14 cellular contexts compared by ENCODE assay signal in genomic region chr11:2562897-2563215, GRCh38.
DNase-seq lines count a peak whose midpoint lies in the region; ATAC-seq and TF ChIP-seq lines count a peak whose summit lies in the region.
"Had no signal": no experiment of that assay in that cellular context is flagged by ENCODE, and none has a peak within 500 bp of the region (broad histone marks: within the 10 kb centered on the region; RNA-seq: fewer than 3 reads in every experiment).

No MANE protein-coding gene starts in this region.

- H3K27ac ChIP-seq in hepatocyte = peak overlapping the region; percentile 75
- no peak overlapping the region for H3K27ac ChIP-seq in osteoblast (ENCODE audit: low read depth, low read length)
- H3K27ac ChIP-seq: A549, GM23248 had no signal

- intact Hi-C loops in Caco-2 (cut with micrococcal nuclease; ENCODE audit: unreplicated experiment) = no loop called here

- H3K27me3 Mint-ChIP-seq in Caco-2 (ENCODE audit: insufficient read depth, unreplicated experiment) = no peaks in the 10 kb centered on the region
- no peaks in the 10 kb centered on the region for H3K27me3 Mint-ChIP-seq in activated T-helper 17 cell treated with anti-CD3 and anti-CD28 coated beads, Interleukin-2, amount 50 U/mL, for 72 hours
- peaks cover 27% of the 10 kb centered on the region for H3K27me3 Mint-ChIP-seq in progenitor cell of endocrine pancreas
- H3K27me3 Mint-ChIP-seq in activated naive CD4-positive, alpha-beta T cell treated with anti-CD3 and anti-CD28 coated beads, Interleukin-2, amount 10 ng/mL, durations not matched to agents 7 days and 5 days = no peaks in the 10 kb centered on the region
- H3K27me3 Mint-ChIP-seq: CD8-positive, alpha-beta memory T cell had no signal

- no peaks in the 10 kb centered on the region for H3K9me2 ChIP-seq in hepatocyte (replicated peaks; ENCODE audit: insufficient read depth)

- no peaks in the 10 kb centered on the region for H3K9me3 ChIP-seq in Caco-2
- H3K9me3 ChIP-seq in hepatocyte (ENCODE audit: low read depth) = no peaks in the 10 kb centered on the region
- H3K9me3 ChIP-seq in osteoblast (ENCODE audit: low read depth, low read length) = no peaks in the 10 kb centered on the region
- H3K9me3 ChIP-seq: A549, BE2C had no signal

- H3K27ac Mint-ChIP-seq in Caco-2 (ENCODE audit: unreplicated experiment) (peak overlapping the region; percentile 36), progenitor cell of endocrine pancreas (no peak overlapping the region)
- H3K27ac Mint-ChIP-seq in activated T-helper 17 cell treated with anti-CD3 and anti-CD28 coated beads, Interleukin-2, amount 50 U/mL, for 72 hours = peak overlapping the region; percentile 31
- H3K27ac Mint-ChIP-seq in activated naive CD4-positive, alpha-beta T cell treated with anti-CD3 and anti-CD28 coated beads, Interleukin-2, amount 10 ng/mL, durations not matched to agents 7 days and 5 days = no peak overlapping the region
- H3K27ac Mint-ChIP-seq: CD8-positive, alpha-beta memory T cell had no signal

- no peak overlapping the region for H3K4me3 Mint-ChIP-seq in Caco-2 (ENCODE audit: unreplicated experiment)
- H3K4me3 Mint-ChIP-seq in activated T-helper 17 cell treated with anti-CD3 and anti-CD28 coated beads, Interleukin-2, amount 50 U/mL, for 72 hours = no peak overlapping the region
- no peak overlapping the region for H3K4me3 Mint-ChIP-seq in progenitor cell of endocrine pancreas (ENCODE audit: low read depth)
- H3K4me3 Mint-ChIP-seq in activated naive CD4-positive, alpha-beta T cell treated with anti-CD3 and anti-CD28 coated beads, Interleukin-2, amount 10 ng/mL, durations not matched to agents 7 days and 5 days = no peak overlapping the region

- H3K79me2 ChIP-seq in hepatocyte (no peaks in the 10 kb centered on the region), osteoblast (ENCODE audit: insufficient read depth, low read length) (no peaks in the 10 kb centered on the region)

- no TSS peak for BruUV-seq in Caco-2 (replicated peaks; lab: Mats Ljungman, UMichigan)

- no peaks in the 10 kb centered on the region for H3K27me3 ChIP-seq in Caco-2 (replicated peaks; ENCODE audit: control insufficient read depth, insufficient read depth, low read length)
- H3K27me3 ChIP-seq in hepatocyte = no peaks in the 10 kb centered on the region
- H3K27me3 ChIP-seq in osteoblast (ENCODE audit: insufficient read depth, low read length) = peaks cover 5% of the 10 kb centered on the region
- H3K27me3 ChIP-seq: BE2C had no signal

- CTCF ChIA-PET in Caco-2 (lab: Charles Lee) = no interaction called here
- CTCF ChIA-PET in activated naive CD4-positive, alpha-beta T cell treated with anti-CD3 and anti-CD28 coated beads, Interleukin-2, amount 10 ng/mL, durations not matched to agents 7 days and 5 days (lab: Charles Lee) = no interaction called here

- H3K4me1 ChIP-seq in Caco-2 (peaks cover 57% of the 10 kb centered on the region), hepatocyte (ENCODE audit: insufficient read depth) (peaks cover 21% of the 10 kb centered on the region), osteoblast (ENCODE audit: insufficient read depth, low read length) (no peaks in the 10 kb centered on the region)
- H3K4me1 ChIP-seq: A549, BE2C had no signal

- no peak for DNase-seq in Caco-2
- DNase-seq in hepatocyte (ENCODE audit: low spot score) = no peak
- DNase-seq in osteoblast (ENCODE audit: insufficient read length, low spot score, missing footprints) = peak; percentile 30
- no peak for DNase-seq in progenitor cell of endocrine pancreas (ENCODE audit: low spot score, unreplicated experiment)
- DNase-seq in activated naive CD4-positive, alpha-beta T cell treated with anti-CD3 and anti-CD28 coated beads, Interleukin-2, amount 10 ng/mL, durations not matched to agents 7 days and 5 days = no peak
- DNase-seq in SHP77 (lab: John Stamatoyannopoulos, UW) = no peak
- DNase-seq: DMS 273 treated with DMSO at 0.1 percent for 48 hours, GM23248, IMR-90 had no signal

- H3K4me2 ChIP-seq in hepatocyte = no peak overlapping the region
- H3K4me2 ChIP-seq in osteoblast (ENCODE audit: insufficient read depth, low read length) = no peak overlapping the region
- H3K4me2 ChIP-seq: A549 had no signal

- WGBS in hepatocyte (ENCODE audit: low lambda C conversion rate, missing lambda C conversion rate) = 82% methylated on average over 7 of the region's 7 CpGs

- no peaks in the 10 kb centered on the region for H4K20me1 ChIP-seq in hepatocyte (ENCODE audit: insufficient read depth, poor library complexity, severe bottlenecking)
- H4K20me1 ChIP-seq in osteoblast (ENCODE audit: insufficient read depth, low read length) = no peaks in the 10 kb centered on the region

- no peaks in the 10 kb centered on the region for H3K36me3 ChIP-seq in Caco-2 (ENCODE audit: control insufficient read depth, insufficient read depth, low read length)
- H3K36me3 ChIP-seq in hepatocyte (replicated peaks; ENCODE audit: insufficient read depth, low read depth) = no peaks in the 10 kb centered on the region
- H3K36me3 ChIP-seq in osteoblast (ENCODE audit: insufficient read depth, low read length) = no peaks in the 10 kb centered on the region
- H3K36me3 ChIP-seq: BE2C had no signal

- ATAC-seq in activated T-helper 17 cell treated with anti-CD3 and anti-CD28 coated beads, Interleukin-2, amount 50 U/mL, for 72 hours (replicated peaks) = no peak
- ATAC-seq: A549, HCT116 had no signal

- H3K4me3 ChIP-seq in Caco-2 (ENCODE audit: low read depth, low read length) (no peak overlapping the region), hepatocyte (no peak overlapping the region), osteoblast (ENCODE audit: insufficient read depth, low read length) (no peak overlapping the region)
- H3K4me3 ChIP-seq: A549, GM23248 had no signal

- H3K9me3 Mint-ChIP-seq in Caco-2 (ENCODE audit: unreplicated experiment) = no peaks in the 10 kb centered on the region
- no peaks in the 10 kb centered on the region for H3K9me3 Mint-ChIP-seq in activated T-helper 17 cell treated with anti-CD3 and anti-CD28 coated beads, Interleukin-2, amount 50 U/mL, for 72 hours
- no peaks in the 10 kb centered on the region for H3K9me3 Mint-ChIP-seq in progenitor cell of endocrine pancreas (ENCODE audit: low read depth)
- H3K9me3 Mint-ChIP-seq in activated naive CD4-positive, alpha-beta T cell treated with anti-CD3 and anti-CD28 coated beads, Interleukin-2, amount 10 ng/mL, durations not matched to agents 7 days and 5 days = no peaks in the 10 kb centered on the region
- H3K9me3 Mint-ChIP-seq: CD8-positive, alpha-beta memory T cell had no signal

- H3K36me3 Mint-ChIP-seq in Caco-2 (ENCODE audit: insufficient read depth, unreplicated experiment) (no peaks in the 10 kb centered on the region), progenitor cell of endocrine pancreas (ENCODE audit: insufficient read depth) (no peaks in the 10 kb centered on the region)
- H3K36me3 Mint-ChIP-seq in activated T-helper 17 cell treated with anti-CD3 and anti-CD28 coated beads, Interleukin-2, amount 50 U/mL, for 72 hours (ENCODE audit: low read depth) = no peaks in the 10 kb centered on the region
- H3K36me3 Mint-ChIP-seq in activated naive CD4-positive, alpha-beta T cell treated with anti-CD3 and anti-CD28 coated beads, Interleukin-2, amount 10 ng/mL, durations not matched to agents 7 days and 5 days = no peaks in the 10 kb centered on the region
- H3K36me3 Mint-ChIP-seq: CD8-positive, alpha-beta memory T cell had no signal

- no peak for TF ChIP-seq CTCF in Caco-2 (IDR thresholded peaks at IDR 0.05; ENCODE audit: insufficient read depth in 1 of 2, low read depth in 1 of 2, low read length in 1 of 2, severe bottlenecking in 1 of 2, unreplicated experiment in 1 of 2)
- TF ChIP-seq CTCF in hepatocyte (IDR thresholded peaks at IDR 0.05; ENCODE audit: poor library complexity) = no peak
- no peak for TF ChIP-seq CTCF in osteoblast (IDR thresholded peaks at IDR 0.05; ENCODE audit: extremely low read depth, low read depth, low read length)
- no peak for TF ChIP-seq CTCF in progenitor cell of endocrine pancreas (IDR thresholded peaks at IDR 0.05; ENCODE audit: unreplicated experiment)

- POLR2A ChIA-PET in Caco-2 (lab: Charles Lee) = no interaction called here

- H2AFZ ChIP-seq in hepatocyte (no peak overlapping the region), osteoblast (ENCODE audit: low read length) (no peak overlapping the region)
- H2AFZ ChIP-seq: GM23248 had no signal

- H3K4me1 Mint-ChIP-seq in Caco-2 (ENCODE audit: low read depth, unreplicated experiment) (no peaks in the 10 kb centered on the region), progenitor cell of endocrine pancreas (ENCODE audit: low read depth) (peaks cover 18% of the 10 kb centered on the region)
- no peaks in the 10 kb centered on the region for H3K4me1 Mint-ChIP-seq in activated T-helper 17 cell treated with anti-CD3 and anti-CD28 coated beads, Interleukin-2, amount 50 U/mL, for 72 hours
- peaks cover 5% of the 10 kb centered on the region for H3K4me1 Mint-ChIP-seq in activated naive CD4-positive, alpha-beta T cell treated with anti-CD3 and anti-CD28 coated beads, Interleukin-2, amount 10 ng/mL, durations not matched to agents 7 days and 5 days
- H3K4me1 Mint-ChIP-seq: CD8-positive, alpha-beta memory T cell had no signal

Comparison
In these comparisons a context has a peak if more than half of its experiments do, and no peak if none do; other contexts are left out.
1. H3K27ac Mint-ChIP-seq: peak in Caco-2 (single experiment) and activated T-helper 17 cell treated with anti-CD3 and anti-CD28 coated beads, Interleukin-2, amount 50 U/mL, for 72 hours (single experiment); none in progenitor cell of endocrine pancreas (single experiment) and activated naive CD4-positive, alpha-beta T cell treated with anti-CD3 and anti-CD28 coated beads, Interleukin-2, amount 10 ng/mL, durations not matched to agents 7 days and 5 days (single experiment).